In the genomic region with DNA sequence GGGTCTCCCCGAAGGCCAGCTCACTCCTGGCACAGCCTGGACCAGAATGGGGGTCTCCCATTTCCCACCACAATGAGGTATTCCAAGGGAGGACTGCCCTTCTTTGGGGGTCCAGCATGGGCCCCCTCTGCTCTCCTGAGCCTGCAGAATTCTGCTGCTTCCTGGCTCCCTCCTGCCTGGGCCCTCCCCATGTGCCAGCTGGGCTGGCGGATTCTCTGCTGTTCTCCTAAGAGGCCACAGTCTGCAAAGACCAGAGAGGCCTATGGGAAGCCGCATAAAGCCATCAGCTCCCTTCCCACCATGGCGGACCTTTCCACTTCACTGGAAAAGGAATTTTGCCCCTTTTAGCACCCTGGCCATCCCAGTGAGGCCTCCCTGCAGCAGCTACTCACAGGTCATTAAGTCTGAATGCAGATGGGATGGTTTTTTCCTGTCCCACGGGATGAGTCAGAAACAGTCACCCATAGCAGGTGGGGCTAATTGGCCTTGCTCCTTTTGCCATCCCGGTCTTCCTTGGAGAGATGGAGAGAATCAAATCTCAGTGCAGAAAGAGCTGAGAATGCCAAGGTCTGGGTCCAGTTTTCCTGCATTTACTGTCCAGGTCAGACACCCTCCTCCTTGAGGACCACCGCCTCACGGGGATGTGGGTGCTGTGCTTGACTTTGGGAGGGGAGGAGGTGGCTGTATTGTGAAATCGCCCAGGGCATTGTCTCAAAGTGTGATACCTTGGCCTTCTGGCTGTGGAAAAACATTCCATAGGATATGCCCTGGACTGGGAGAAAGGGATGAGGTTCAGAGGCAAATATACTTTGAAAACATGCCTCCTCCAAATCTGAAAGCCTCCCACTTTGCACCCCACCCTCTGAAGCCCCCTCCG, we compare ENCODE assay signal across 12 cellular contexts. TPM values are rescaled to one million over a fixed set of nuclear protein-coding genes. Genes with fewer than 3 reads are reported as not detected.
DNase-seq lines count a peak whose midpoint lies in the region; ATAC-seq and TF ChIP-seq lines count a peak whose summit lies in the region.
"Had no signal": no experiment of that assay in that cellular context is flagged by ENCODE, and none has a peak within 500 bp of the region (broad histone marks: within the 10 kb centered on the region; RNA-seq: fewer than 3 reads in every experiment).

No MANE protein-coding gene starts in this region.

- peaks cover 63% of the 10 kb centered on the region for H3K27me3 Mint-ChIP-seq in brain
- peaks cover 10% of the 10 kb centered on the region for H3K27me3 Mint-ChIP-seq in CD4-positive, alpha-beta T cell
- H3K27me3 Mint-ChIP-seq: stimulated activated naive CD8-positive, alpha-beta T cell treated with anti-CD3 and anti-CD28 coated beads, Interleukin-15, amount 100 ng/mL, for 72 hours had no signal

- peak overlapping the region; percentile 95 for H2AK5ac ChIP-seq in mesendoderm (ENCODE audit: low read length)

- peak overlapping the region; percentile 95 for H3K4ac ChIP-seq in mesendoderm (ENCODE audit: low read depth, low read length)

- no peaks in the 10 kb centered on the region for H3K36me3 ChIP-seq in mesendoderm (ENCODE audit: control insufficient read depth, insufficient read depth, low read length)
- H3K36me3 ChIP-seq: heart left ventricle had no signal

- peak overlapping the region in 1 of 5 experiments; percentile 30 for H3K4me3 Mint-ChIP-seq in brain
- no peak overlapping the region for H3K4me3 Mint-ChIP-seq in CD4-positive, alpha-beta T cell
- H3K4me3 Mint-ChIP-seq: stimulated activated naive CD8-positive, alpha-beta T cell treated with anti-CD3 and anti-CD28 coated beads, Interleukin-15, amount 100 ng/mL, for 72 hours had no signal

- H3K9me3 ChIP-seq in CD4-positive, alpha-beta T cell (ENCODE audit: control insufficient read depth, low read length) = no peaks in the 10 kb centered on the region
- H3K9me3 ChIP-seq: heart left ventricle had no signal

- H3K27me3 ChIP-seq in mesendoderm (ENCODE audit: insufficient read depth, low read length, poor library complexity) = no peaks in the 10 kb centered on the region
- H3K27me3 ChIP-seq in CD4-positive, alpha-beta T cell (ENCODE audit: control insufficient read depth, insufficient read depth, low read length) = no peaks in the 10 kb centered on the region
- H3K27me3 ChIP-seq: heart left ventricle had no signal

- peak overlapping the region; percentile 97 for H3K18ac ChIP-seq in mesendoderm (ENCODE audit: low read length)

- no peak overlapping the region for H3K4me3 ChIP-seq in mesendoderm (ENCODE audit: low read length)
- H3K4me3 ChIP-seq: heart left ventricle had no signal

- no peak for ATAC-seq in CD4-positive, alpha-beta T cell (ENCODE audit: poor library complexity)
- ATAC-seq: heart left ventricle; stimulated activated naive CD8-positive, alpha-beta T cell treated with anti-CD3 and anti-CD28 coated beads, Interleukin-15, amount 100 ng/mL, for 72 hours had no signal

- H3K36me3 Mint-ChIP-seq in brain = no peaks in the 10 kb centered on the region
- H3K36me3 Mint-ChIP-seq in CD4-positive, alpha-beta T cell (ENCODE audit: low read depth) = no peaks in the 10 kb centered on the region

- peaks cover 4% of the 10 kb centered on the region for H3K79me1 ChIP-seq in mesendoderm (ENCODE audit: low read length)

- H3K27ac ChIP-seq in mesendoderm (ENCODE audit: low read depth, low read length) = peak overlapping the region; percentile 82
- no peak overlapping the region for H3K27ac ChIP-seq in CD4-positive, alpha-beta T cell (ENCODE audit: low read depth, low read length)
- H3K27ac ChIP-seq: heart left ventricle had no signal

- peak overlapping the region in 4 of 5 experiments; percentile 40 to 84 (median 70) for H3K27ac Mint-ChIP-seq in brain
- H3K27ac Mint-ChIP-seq in CD4-positive, alpha-beta T cell = no peak overlapping the region

- no peak overlapping the region for H4K5ac ChIP-seq in mesendoderm (ENCODE audit: low read length)

- H3K23ac ChIP-seq in mesendoderm (ENCODE audit: low read length) = peak overlapping the region; percentile 20

- H3K4me1 ChIP-seq in mesendoderm (ENCODE audit: control insufficient read depth, low read depth, low read length) = peaks cover 55% of the 10 kb centered on the region

- no peaks in the 10 kb centered on the region for H3K79me2 ChIP-seq in mesendoderm (ENCODE audit: control insufficient read depth, insufficient read depth, low read length)

- H2BK5ac ChIP-seq in mesendoderm (ENCODE audit: low read length) = peak overlapping the region; percentile 98

- H3K9me3 Mint-ChIP-seq in brain = peaks cover 0 to 2% (median 0%) of the 10 kb centered on the region in 5 experiments
- H3K9me3 Mint-ChIP-seq in CD4-positive, alpha-beta T cell = no peaks in the 10 kb centered on the region
- H3K9me3 Mint-ChIP-seq: stimulated activated naive CD8-positive, alpha-beta T cell treated with anti-CD3 and anti-CD28 coated beads, Interleukin-15, amount 100 ng/mL, for 72 hours had no signal

- peak overlapping the region; percentile 16 for H3K9ac ChIP-seq in mesendoderm (ENCODE audit: low read length)

- H2BK120ac ChIP-seq in mesendoderm (ENCODE audit: low read depth, low read length) = peak overlapping the region; percentile 84

- intact Hi-C loops in CD4-positive, alpha-beta T cell (cut with DNase I, micrococcal nuclease) = no loop called here

- DNase-seq in DMS53 treated with DMSO at 0.1 percent for 48 hours (lab: John Stamatoyannopoulos, UW; ENCODE audit: unreplicated experiment) (peak; percentile 21), LHCN-M2 (ENCODE audit: low read depth) (peak; percentile 72), mesendoderm (peak; percentile 95), NCI-H774 (lab: John Stamatoyannopoulos, UW) (no peak), NCI-H2227 treated with DMSO at 0.1 percent for 48 hours (lab: John Stamatoyannopoulos, UW) (no peak), NCI-H510A treated with DMSO at 0.1 percent for 48 hours (lab: John Stamatoyannopoulos, UW) (no peak)
- no peak for DNase-seq in CD4-positive, alpha-beta T cell
- DNase-seq: heart left ventricle; NCI-H82; stimulated activated naive CD8-positive, alpha-beta T cell treated with anti-CD3 and anti-CD28 coated beads, Interleukin-15, amount 100 ng/mL, for 72 hours had no signal

- no peak overlapping the region for H3K4me2 ChIP-seq in mesendoderm (ENCODE audit: low read length)

- H3K56ac ChIP-seq in mesendoderm (ENCODE audit: low read length) = peak overlapping the region; percentile 84

- POLR2A ChIA-PET in CD4-positive, alpha-beta T cell (lab: Charles Lee) = no interaction called here

- no CpG with 5 or more reads among the region's 10 CpGs for WGBS in mesendoderm (ENCODE audit: extremely low coverage, insufficient coverage, low lambda C conversion rate)

- H3K4me1 Mint-ChIP-seq in brain = peaks cover 60% of the 10 kb centered on the region
- H3K4me1 Mint-ChIP-seq in CD4-positive, alpha-beta T cell (ENCODE audit: low read depth) = no peaks in the 10 kb centered on the region
- H3K4me1 Mint-ChIP-seq: stimulated activated naive CD8-positive, alpha-beta T cell treated with anti-CD3 and anti-CD28 coated beads, Interleukin-15, amount 100 ng/mL, for 72 hours had no signal

- no peak for TF ChIP-seq CTCF in brain (conservative IDR thresholded peaks at IDR 0.05)
- no peak for TF ChIP-seq CTCF in CD4-positive, alpha-beta T cell (IDR thresholded peaks at IDR 0.05)

- no peak overlapping the region for H2BK15ac ChIP-seq in mesendoderm (replicated peaks; ENCODE audit: low read depth)

- peak overlapping the region; percentile 59 for H4K8ac ChIP-seq in mesendoderm (ENCODE audit: low read depth, low read length)

- CTCF ChIA-PET in CD4-positive, alpha-beta T cell (lab: Charles Lee) = no interaction called here

RNA-seq across cellular contexts. Expression of gene MYBPH, which starts 23.2 kb away (rescaled TPM):
- 2.8 and 13.7 TPM in 2 replicates for total RNA-seq in LHCN-M2 (2014; rRNA removed)
- polyA plus RNA-seq in LHCN-M2 (2012) = 49.5 TPM
- polyA plus RNA-seq in brain (ENCODE audit: insufficient read depth, low read depth, low replicate concordance) = not detected
- not detected for polyA plus RNA-seq in mesendoderm (2013, experiment 1 of 2)
- polyA plus RNA-seq in mesendoderm (2013, experiment 2 of 2) = 0.04 TPM
- not detected for total RNA-seq in CD4-positive, alpha-beta T cell
- total RNA-seq: cardiac septum had no signal
- polyA plus RNA-seq: heart left ventricle had no signal

RNA-seq across cellular contexts. Expression of gene ADORA1, which starts 24.9 kb away (rescaled TPM):
- 9.7 and 19.1 TPM in 2 replicates for total RNA-seq in LHCN-M2 (2014; rRNA removed)
- polyA plus RNA-seq in LHCN-M2 (2012) = 41.8 TPM
- polyA plus RNA-seq in brain (ENCODE audit: insufficient read depth, low read depth, low replicate concordance) = 32.5 TPM
- 8.0 TPM for polyA plus RNA-seq in mesendoderm (2013, experiment 1 of 2)
- 8.0 TPM for polyA plus RNA-seq in mesendoderm (2013, experiment 2 of 2)
- total RNA-seq in CD4-positive, alpha-beta T cell = not detected

RNA-seq across cellular contexts. Expression of gene CHI3L1, which starts 34.1 kb away (rescaled TPM):
- 0.17 TPM in 1 of 2 replicates, not detected in the other for total RNA-seq in LHCN-M2 (2014; rRNA removed)
- 0.44 TPM for polyA plus RNA-seq in LHCN-M2 (2012)
- polyA plus RNA-seq in brain (ENCODE audit: insufficient read depth, low read depth, low replicate concordance) = 47.9 TPM
- polyA plus RNA-seq in mesendoderm (2013, experiment 1 of 2) = 0.22 TPM
- 0.20 TPM for polyA plus RNA-seq in mesendoderm (2013, experiment 2 of 2)
- not detected for total RNA-seq in CD4-positive, alpha-beta T cell

Comparison
In these comparisons a context has a peak if more than half of its experiments do, and no peak if none do; other contexts are left out.
1. DNase-seq: peak in DMS53 treated with DMSO at 0.1 percent for 48 hours (single experiment), LHCN-M2 (single experiment) and mesendoderm (single experiment); none in NCI-H774 (single experiment), CD4-positive, alpha-beta T cell (0 of 10), NCI-H2227 treated with DMSO at 0.1 percent for 48 hours (single experiment) and NCI-H510A treated with DMSO at 0.1 percent for 48 hours (single experiment).